In genomic region chr6:41561386-41561785, GRCh38 we compare ENCODE assay signal across 13 cellular contexts. TPM values are rescaled to one million over a fixed set of nuclear protein-coding genes. Genes with fewer than 3 reads are reported as not detected.
DNase-seq lines count a peak whose midpoint lies in the region; ATAC-seq and TF ChIP-seq lines count a peak whose summit lies in the region.
"Had no signal": no experiment of that assay in that cellular context is flagged by ENCODE, and none has a peak within 500 bp of the region (broad histone marks: within the 10 kb centered on the region; RNA-seq: fewer than 3 reads in every experiment).

No MANE protein-coding gene starts in this region.

- no peaks in the 10 kb centered on the region for H3K9me2 ChIP-seq in neural cell (ENCODE audit: insufficient read depth, low read length)

- TF ChIP-seq CTCF in neural cell (IDR thresholded peaks at IDR 0.05; ENCODE audit: poor library complexity, severe bottlenecking) = no peak

- H3K4me3 ChIP-seq in HUES48 (ENCODE audit: low read depth, low read length) (peak overlapping the region; percentile 65; the same call in 1 of the 2 replicates), neural cell (ENCODE audit: low read length) (peak overlapping the region; percentile 51)
- H3K4me3 ChIP-seq: SJSA1 had no signal

- H3K4me3 Mint-ChIP-seq in central memory CD8-positive, alpha-beta T cell = no peak overlapping the region

- H3K36me3 ChIP-seq in HUES48 (ENCODE audit: control insufficient read depth, insufficient read depth, low read length) = peaks cover 8% of the 10 kb centered on the region
- H3K36me3 ChIP-seq in neural cell (ENCODE audit: insufficient read depth, low read length) = no peaks in the 10 kb centered on the region

- H3K27ac Mint-ChIP-seq in central memory CD8-positive, alpha-beta T cell (ENCODE audit: low read depth) = peak overlapping the region; percentile 93

- no peak for ATAC-seq in central memory CD8-positive, alpha-beta T cell (replicated peaks; ENCODE audit: extremely low read depth, poor library complexity, severe bottlenecking)

- no peaks in the 10 kb centered on the region for H3F3A ChIP-seq in neural cell (ENCODE audit: insufficient read depth, low read length, poor library complexity, severe bottlenecking)

- peaks cover 39% of the 10 kb centered on the region for H3K27me3 ChIP-seq in HUES48 (ENCODE audit: control insufficient read depth, insufficient read depth, low read length)
- no peaks in the 10 kb centered on the region for H3K27me3 ChIP-seq in neural cell (ENCODE audit: insufficient read depth, low read depth, low read length)
- H3K27me3 ChIP-seq: SJSA1, testis had no signal

- DNase-seq in CMK (ENCODE audit: low read depth) (peak; percentile 50), retina (no peak), cerebellar nuclear complex (lab: John Stamatoyannopoulos, UW) (no peak), NCI-H524 treated with DMSO at 0.1 percent for 48 hours (lab: John Stamatoyannopoulos, UW) (no peak), MV-4-11 (lab: John Stamatoyannopoulos, UW) (no peak)
- DNase-seq in central memory CD8-positive, alpha-beta T cell (ENCODE audit: low spot score in 2 of 2) = no peak
- DNase-seq: amniotic stem cell had no signal

- H3K79me2 ChIP-seq in neural cell (replicated peaks; ENCODE audit: insufficient read depth, low read length) = peaks cover 72% of the 10 kb centered on the region

- H3K9me3 Mint-ChIP-seq in central memory CD8-positive, alpha-beta T cell = no peaks in the 10 kb centered on the region
- H3K9me3 Mint-ChIP-seq: activated CD4-positive, alpha-beta T cell treated with anti-CD3 and anti-CD28 coated beads, Interleukin-2, amount 10 ng/mL, durations not matched to agents 7 days and 5 days had no signal

- H3K4me2 ChIP-seq in neural cell (ENCODE audit: low read length) = no peak overlapping the region

- H4K20me1 ChIP-seq in neural cell (ENCODE audit: insufficient read depth) = peaks cover 6% of the 10 kb centered on the region

- H3K36me3 Mint-ChIP-seq in central memory CD8-positive, alpha-beta T cell (ENCODE audit: insufficient read depth) = peaks cover 12% of the 10 kb centered on the region

- peaks cover 51% of the 10 kb centered on the region for H3K4me1 ChIP-seq in HUES48 (ENCODE audit: control insufficient read depth, insufficient read depth, low read length)
- H3K4me1 ChIP-seq: SJSA1, testis had no signal

- no peaks in the 10 kb centered on the region for H3K27me3 Mint-ChIP-seq in central memory CD8-positive, alpha-beta T cell

- no peak overlapping the region for H2AFZ ChIP-seq in neural cell (ENCODE audit: low read depth, low read length)

- TF ChIP-seq RAD21 in neural cell (conservative IDR thresholded peaks at IDR 0.05) = no peak

- TF ChIP-seq EP300 in neural cell (conservative IDR thresholded peaks at IDR 0.05; ENCODE audit: poor library complexity, severe bottlenecking) = no peak

- H3K27ac ChIP-seq in HUES48 (ENCODE audit: low read depth, low read length) = peak overlapping the region; percentile 56
- peak overlapping the region; percentile 68 for H3K27ac ChIP-seq in neural cell (ENCODE audit: low read length)
- H3K27ac ChIP-seq: epithelial cell of prostate, SJSA1, testis had no signal

- H3K9ac ChIP-seq in HUES48 (ENCODE audit: low read depth, low read length) (no peak overlapping the region), neural cell (ENCODE audit: low read length) (no peak overlapping the region)

- peaks cover 24% of the 10 kb centered on the region for H3K4me1 Mint-ChIP-seq in central memory CD8-positive, alpha-beta T cell

- H3K9me3 ChIP-seq in HUES48 (ENCODE audit: control insufficient read depth, insufficient read depth, low read length) (no peaks in the 10 kb centered on the region), neural cell (ENCODE audit: low read length) (no peaks in the 10 kb centered on the region)
- H3K9me3 ChIP-seq: SJSA1, testis had no signal

TF ChIP-seq in neural cell, 6 proteins besides CTCF, POLR2A, EP300 and RAD21:
- TF ChIP-seq POLR2AphosphoS5 (IDR thresholded peaks at IDR 0.05) (no peak), REST (IDR thresholded peaks at IDR 0.05; ENCODE audit: borderline replicate concordance) (no peak), SMC3 (conservative IDR thresholded peaks at IDR 0.05; ENCODE audit: poor library complexity) (no peak), EZH2 (IDR thresholded peaks at IDR 0.05; ENCODE audit: borderline replicate concordance, insufficient read depth, low read length, poor library complexity, severe bottlenecking) (no peak), MXI1 (conservative IDR thresholded peaks at IDR 0.05; ENCODE audit: poor library complexity, severe bottlenecking) (no peak)

RNA-seq across cellular contexts. Expression of gene FOXP4, which starts 15.2 kb away (rescaled TPM):
- polyA plus RNA-seq in neural cell = 7.1 and 9.7 TPM in 2 replicates
- polyA minus RNA-seq in neural cell = 25.9 and 31.2 TPM in 2 replicates
